In genomic region chr15:68001811-68002210, GRCh38 we compare ENCODE assay signal across 30 cellular contexts.
"Had no signal": no experiment of that assay in that cellular context is flagged by ENCODE, and none has a peak within 500 bp of the region (broad histone marks: within the 10 kb centered on the region; RNA-seq: fewer than 3 reads in every experiment).

No MANE protein-coding gene starts in this region.

- H3K36me3 Mint-ChIP-seq: activated CD4-positive, alpha-beta memory T cell treated with anti-CD3 and anti-CD28 coated beads for 36 hours; activated CD8-positive, alpha-beta memory T cell treated with anti-CD3 and anti-CD28 coated beads, Interleukin-2, amount 10 ng/mL, durations not matched to agents 7 days and 5 days; activated naive CD4-positive, alpha-beta T cell treated with anti-CD3 and anti-CD28 coated beads, Interleukin-2, amount 50 U/mL, for 24 hours; activated naive CD8-positive, alpha-beta T cell treated with anti-CD3 and anti-CD28 coated beads for 36 hours; T-cell had no signal

- H3K27me3 Mint-ChIP-seq: activated CD4-positive, alpha-beta memory T cell treated with anti-CD3 and anti-CD28 coated beads for 36 hours; activated CD4-positive, alpha-beta T cell treated with anti-CD3 and anti-CD28 coated beads for 36 hours; activated CD8-positive, alpha-beta memory T cell treated with anti-CD3 and anti-CD28 coated beads, Interleukin-2, amount 10 ng/mL, durations not matched to agents 7 days and 5 days; activated naive CD4-positive, alpha-beta T cell treated with anti-CD3 and anti-CD28 coated beads, Interleukin-2, amount 50 U/mL, for 24 hours; activated naive CD8-positive, alpha-beta T cell treated with anti-CD3 and anti-CD28 coated beads for 36 hours; activated naive CD8-positive, alpha-beta T cell treated with anti-CD3 and anti-CD28 coated beads, Interleukin-2, amount 50 U/mL, for 24 hours; dendritic cell treated with granulocyte-macrophage colony-stimulating factor and Interleukin-4, amounts not matched to agents 40 ng/mL and 50 ng/mL, for 4 days had no signal

- H3K4me1 Mint-ChIP-seq: activated CD4-positive, alpha-beta T cell treated with anti-CD3 and anti-CD28 coated beads for 36 hours; activated CD4-positive, alpha-beta T cell treated with anti-CD3 and anti-CD28 coated beads, Interleukin-2, amount 10 ng/mL, durations not matched to agents 24 days and 14 days; activated CD8-positive, alpha-beta memory T cell treated with anti-CD3 and anti-CD28 coated beads, Interleukin-2, amount 10 ng/mL, durations not matched to agents 7 days and 5 days; activated naive CD4-positive, alpha-beta T cell treated with anti-CD3 and anti-CD28 coated beads, Interleukin-2, amount 50 U/mL, for 24 hours; activated naive CD8-positive, alpha-beta T cell treated with anti-CD3 and anti-CD28 coated beads for 36 hours; activated naive CD8-positive, alpha-beta T cell treated with anti-CD3 and anti-CD28 coated beads, Interleukin-2, amount 50 U/mL, for 24 hours; central memory CD8-positive, alpha-beta T cell; endodermal cell; T-cell had no signal

- H3K27ac Mint-ChIP-seq: activated CD4-positive, alpha-beta memory T cell treated with anti-CD3 and anti-CD28 coated beads for 36 hours; activated CD4-positive, alpha-beta T cell treated with anti-CD3 and anti-CD28 coated beads for 36 hours; activated CD4-positive, alpha-beta T cell treated with anti-CD3 and anti-CD28 coated beads, Interleukin-2, amount 10 ng/mL, durations not matched to agents 24 days and 14 days; activated CD8-positive, alpha-beta memory T cell treated with anti-CD3 and anti-CD28 coated beads, Interleukin-2, amount 10 ng/mL, durations not matched to agents 7 days and 5 days; activated CD8-positive, alpha-beta T cell treated with anti-CD3 and anti-CD28 coated beads, Interleukin-2, amount 10 ng/mL, durations not matched to agents 7 days and 5 days; activated naive CD4-positive, alpha-beta T cell treated with anti-CD3 and anti-CD28 coated beads for 36 hours; activated naive CD4-positive, alpha-beta T cell treated with anti-CD3 and anti-CD28 coated beads, Interleukin-2, amount 50 U/mL, for 24 hours; activated naive CD8-positive, alpha-beta T cell treated with anti-CD3 and anti-CD28 coated beads for 36 hours; activated naive CD8-positive, alpha-beta T cell treated with anti-CD3 and anti-CD28 coated beads, Interleukin-2, amount 50 U/mL, for 24 hours; activated T-helper 1 cell treated with anti-CD3 and anti-CD28 coated beads, Interleukin-12 subunit alpha, Interleukin-12 subunit beta, Interleukin-2, Interleukin-4 antibody, amounts not matched to agents 30 ng/mL and 10 ng/mL and 1 ng/mL, durations not matched to agents 14 hours and 24 hours and 36 hours; activated T-helper 2 cell treated with anti-CD3 and anti-CD28 coated beads, Interferon-gamma antibody, Interleukin-2, Interleukin-4, amounts not matched to agents 10 μg/mL and 5 μg/mL and 100 μg/mL, durations not matched to agents 14 hours and 24 hours and 36 hours; dendritic cell treated with granulocyte-macrophage colony-stimulating factor and Interleukin-4, amounts not matched to agents 40 ng/mL and 50 ng/mL, for 4 days; endodermal cell; T-cell; T-helper 1 cell treated with Interleukin-12 subunit alpha and Interleukin-12 subunit beta and Interleukin-4 antibody, amounts not matched to agents 30 μg/mL and 1 μg/mL, for 36 hours; T-helper 2 cell treated with Interferon-gamma antibody and Interleukin-4, amounts not matched to agents 5 μg/mL and 100 μg/mL, for 36 hours had no signal

- H3K4me3 Mint-ChIP-seq: activated CD4-positive, alpha-beta memory T cell treated with anti-CD3 and anti-CD28 coated beads for 36 hours; activated CD4-positive, alpha-beta T cell treated with anti-CD3 and anti-CD28 coated beads for 36 hours; activated CD4-positive, alpha-beta T cell treated with anti-CD3 and anti-CD28 coated beads, Interleukin-2, amount 10 ng/mL, durations not matched to agents 24 days and 14 days; activated CD8-positive, alpha-beta memory T cell treated with anti-CD3 and anti-CD28 coated beads, Interleukin-2, amount 10 ng/mL, durations not matched to agents 7 days and 5 days; activated CD8-positive, alpha-beta T cell treated with anti-CD3 and anti-CD28 coated beads, Interleukin-2, amount 10 ng/mL, durations not matched to agents 7 days and 5 days; activated naive CD4-positive, alpha-beta T cell treated with anti-CD3 and anti-CD28 coated beads for 36 hours; activated naive CD4-positive, alpha-beta T cell treated with anti-CD3 and anti-CD28 coated beads, Interleukin-2, amount 50 U/mL, for 24 hours; activated naive CD8-positive, alpha-beta T cell treated with anti-CD3 and anti-CD28 coated beads for 36 hours; activated naive CD8-positive, alpha-beta T cell treated with anti-CD3 and anti-CD28 coated beads, Interleukin-2, amount 50 U/mL, for 24 hours; activated T-helper 1 cell treated with anti-CD3 and anti-CD28 coated beads, Interleukin-12 subunit alpha, Interleukin-12 subunit beta, Interleukin-2, Interleukin-4 antibody, amounts not matched to agents 30 ng/mL and 10 ng/mL and 1 ng/mL, durations not matched to agents 14 hours and 24 hours and 36 hours; central memory CD8-positive, alpha-beta T cell; dendritic cell treated with granulocyte-macrophage colony-stimulating factor and Interleukin-4, amounts not matched to agents 40 ng/mL and 50 ng/mL, for 4 days; endodermal cell; T-cell; T-helper 1 cell treated with Interleukin-12 subunit alpha and Interleukin-12 subunit beta and Interleukin-4 antibody, amounts not matched to agents 30 μg/mL and 1 μg/mL, for 36 hours; T-helper 2 cell treated with Interferon-gamma antibody and Interleukin-4, amounts not matched to agents 5 μg/mL and 100 μg/mL, for 36 hours had no signal

- ATAC-seq: activated CD4-positive, alpha-beta T cell treated with anti-CD3 and anti-CD28 coated beads for 36 hours; activated CD8-positive, alpha-beta memory T cell treated with anti-CD3 and anti-CD28 coated beads, Interleukin-2, amount 10 ng/mL, durations not matched to agents 7 days and 5 days; activated CD8-positive, alpha-beta T cell treated with anti-CD3 and anti-CD28 coated beads, Interleukin-2, amount 10 ng/mL, durations not matched to agents 7 days and 5 days; activated naive CD8-positive, alpha-beta T cell treated with anti-CD3 and anti-CD28 coated beads, Interleukin-2, amount 50 U/mL, for 24 hours; esophagus mucosa; T-cell had no signal

- H3K4me3 ChIP-seq: coronary artery, dorsolateral prefrontal cortex had no signal

- H3K27ac ChIP-seq: brain microvascular endothelial cell, coronary artery, dorsolateral prefrontal cortex had no signal

- DNase-seq: activated CD4-positive, alpha-beta memory T cell treated with anti-CD3 and anti-CD28 coated beads for 36 hours; activated CD4-positive, alpha-beta T cell treated with anti-CD3 and anti-CD28 coated beads for 36 hours; activated CD4-positive, alpha-beta T cell treated with anti-CD3 and anti-CD28 coated beads, Interleukin-2, amount 10 ng/mL, durations not matched to agents 24 days and 14 days; activated CD4-positive, CD25-positive, alpha-beta regulatory T cell; activated CD4-positive, CD25-positive, alpha-beta regulatory T cell treated with anti-CD3 and anti-CD28 coated beads, Interleukin-2, amount 50 U/mL, for 72 hours; activated CD8-positive, alpha-beta memory T cell treated with anti-CD3 and anti-CD28 coated beads, Interleukin-2, amount 10 ng/mL, durations not matched to agents 7 days and 5 days; activated CD8-positive, alpha-beta memory T cell treated with anti-CD3 and anti-CD28 coated beads, Interleukin-2, amount 50 U/mL, for 4 hours; activated CD8-positive, alpha-beta T cell treated with anti-CD3 and anti-CD28 coated beads, Interleukin-2, amount 10 ng/mL, durations not matched to agents 7 days and 5 days; activated effector memory CD4-positive, alpha-beta T cell treated with anti-CD3 and anti-CD28 coated beads, Interleukin-2, amount 50 U/mL, for 16 hours; activated naive CD4-positive, alpha-beta T cell treated with anti-CD3 and anti-CD28 coated beads for 36 hours; activated naive CD8-positive, alpha-beta T cell treated with anti-CD3 and anti-CD28 coated beads for 36 hours; activated naive CD8-positive, alpha-beta T cell treated with anti-CD3 and anti-CD28 coated beads, Interleukin-2, amount 50 U/mL, for 24 hours; activated T-cell treated with anti-CD3 and anti-CD28 coated beads, Interleukin-2, amount 50 U/mL, for 1 hour; activated T-cell treated with anti-CD3 and anti-CD28 coated beads, Interleukin-2, amount 50 U/mL, for 48 hours; brain microvascular endothelial cell; dorsolateral prefrontal cortex; effector memory CD4-positive, alpha-beta T cell; endodermal cell; head of caudate nucleus; SW 1271; T-cell had no signal

- H3K27me3 ChIP-seq: brain microvascular endothelial cell, dorsolateral prefrontal cortex had no signal

- H3K9me3 Mint-ChIP-seq: activated CD4-positive, alpha-beta T cell treated with anti-CD3 and anti-CD28 coated beads, Interleukin-2, amount 10 ng/mL, durations not matched to agents 24 days and 14 days; activated naive CD8-positive, alpha-beta T cell treated with anti-CD3 and anti-CD28 coated beads, Interleukin-2, amount 50 U/mL, for 24 hours; activated T-helper 2 cell treated with anti-CD3 and anti-CD28 coated beads, Interferon-gamma antibody, Interleukin-2, Interleukin-4, amounts not matched to agents 10 μg/mL and 5 μg/mL and 100 μg/mL, durations not matched to agents 14 hours and 24 hours and 36 hours; central memory CD8-positive, alpha-beta T cell; dendritic cell treated with granulocyte-macrophage colony-stimulating factor and Interleukin-4, amounts not matched to agents 40 ng/mL and 50 ng/mL, for 4 days; T-helper 1 cell treated with Interleukin-12 subunit alpha and Interleukin-12 subunit beta and Interleukin-4 antibody, amounts not matched to agents 30 μg/mL and 1 μg/mL, for 36 hours; T-helper 2 cell treated with Interferon-gamma antibody and Interleukin-4, amounts not matched to agents 5 μg/mL and 100 μg/mL, for 36 hours had no signal

- H3K36me3 ChIP-seq: brain microvascular endothelial cell had no signal
